8 cellular contexts compared by ENCODE assay signal in the genomic region with DNA sequence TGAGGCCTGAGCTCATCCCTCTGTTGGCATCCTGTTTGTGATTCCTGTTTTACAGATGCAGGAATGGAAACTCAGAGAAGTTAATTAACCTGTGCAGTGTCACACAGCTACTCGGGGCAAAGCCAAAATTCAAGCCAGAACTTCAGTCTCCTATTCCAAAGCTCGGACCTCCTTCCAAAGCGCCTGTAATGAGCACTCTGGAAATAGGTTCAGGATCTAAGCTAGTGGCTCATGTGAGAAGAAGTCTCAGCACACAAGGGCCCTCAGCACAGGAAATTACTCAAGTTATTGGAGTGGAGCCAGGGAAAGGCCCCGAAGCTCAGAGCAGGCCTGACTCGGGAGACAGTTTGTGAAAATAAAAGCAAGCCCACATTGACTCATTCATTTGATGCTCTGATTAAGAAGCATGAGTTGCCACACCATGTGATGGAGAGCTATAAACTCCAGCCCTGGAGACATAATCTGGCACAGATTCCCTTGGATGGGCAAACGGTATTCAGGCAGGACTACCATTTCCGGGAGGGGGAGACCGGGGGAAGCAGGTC. TPM values are rescaled to one million over a fixed set of nuclear protein-coding genes. Genes with fewer than 3 reads are reported as not detected.
DNase-seq lines count a peak whose midpoint lies in the region; ATAC-seq and TF ChIP-seq lines count a peak whose summit lies in the region.

No MANE protein-coding gene starts in this region.

- no peaks in the 10 kb centered on the region for H3K79me2 ChIP-seq in osteoblast (ENCODE audit: insufficient read depth, low read length)

- H3K27ac ChIP-seq in osteoblast (ENCODE audit: low read depth, low read length), result peak overlapping the region; percentile 95
- H3K27ac ChIP-seq in thymus (ENCODE audit: low read depth), result peak overlapping the region; percentile 20

- H3K36me3 ChIP-seq in osteoblast (ENCODE audit: insufficient read depth, low read length), result no peaks in the 10 kb centered on the region
- no peaks in the 10 kb centered on the region for H3K36me3 ChIP-seq in thymus (ENCODE audit: control insufficient read depth, insufficient read depth)

- no peaks in the 10 kb centered on the region for H3K9me3 ChIP-seq in osteoblast (ENCODE audit: low read depth, low read length)
- no peaks in the 10 kb centered on the region for H3K9me3 ChIP-seq in thymus (ENCODE audit: control insufficient read depth)

- no peak overlapping the region for H3K4me3 ChIP-seq in osteoblast (ENCODE audit: insufficient read depth, low read length)
- no peak overlapping the region for H3K4me3 ChIP-seq in thymus (ENCODE audit: low read length)

- 38% methylated on average over 8 of the region's 8 CpGs for WGBS in thymus

- H3K4me2 ChIP-seq in osteoblast (ENCODE audit: insufficient read depth, low read length), result peak overlapping the region; percentile 28

- peaks cover 55% of the 10 kb centered on the region for H3K4me1 ChIP-seq in osteoblast (ENCODE audit: insufficient read depth, low read length)
- H3K4me1 ChIP-seq in thymus (ENCODE audit: control insufficient read depth, insufficient read depth, low read length), result peaks cover 18% of the 10 kb centered on the region

- no peak for TF ChIP-seq CTCF in osteoblast (IDR thresholded peaks at IDR 0.05; ENCODE audit: extremely low read depth, low read depth, low read length)

- H2AFZ ChIP-seq in osteoblast (ENCODE audit: low read length), result peak overlapping the region; percentile 45

- ATAC-seq in GM18499 (IDR thresholded peaks at IDR 0.05; ENCODE audit: insufficient read depth, unreplicated experiment) (peak; percentile 80), HG03039 (IDR thresholded peaks at IDR 0.05; ENCODE audit: unreplicated experiment) (peak; percentile 80), GM21528 (IDR thresholded peaks at IDR 0.05; ENCODE audit: low FRiP score, unreplicated experiment) (no peak)

- H4K20me1 ChIP-seq in osteoblast (ENCODE audit: insufficient read depth, low read length), result no peaks in the 10 kb centered on the region

- DNase-seq in NOMO-1 treated with dmso at 0.1 percent for 144 hours (lab: John Stamatoyannopoulos, UW; ENCODE audit: unreplicated experiment), result peak; percentile 89
- peak; percentile 68 for DNase-seq in activated T-cell treated with anti-CD3 and anti-CD28 coated beads for 24 hours (ENCODE audit: low read depth)
- peak; percentile 99 for DNase-seq in fibroblast of gingiva (ENCODE audit: low read depth)
- peak; percentile 91 for DNase-seq in osteoblast (ENCODE audit: insufficient read length, low spot score, missing footprints)

- H3K27me3 ChIP-seq in osteoblast (ENCODE audit: insufficient read depth, low read length), result no peaks in the 10 kb centered on the region
- H3K27me3 ChIP-seq in thymus (ENCODE audit: control insufficient read depth, insufficient read depth), result no peaks in the 10 kb centered on the region

RNA-seq across cellular contexts. Expression of a gene that starts 50.6 kb away (rescaled TPM):
- total RNA-seq in osteoblast, result 63.0 and 86.0 TPM in 2 replicates
- 25.7 TPM for polyA plus RNA-seq in thymus
